18 cellular contexts compared by ENCODE assay signal in genomic region chr21:41086551-41086950, GRCh38.
A peak's percentile ranks its signal among the peaks of the same experiment; 100 is the strongest.
DNase-seq lines count a peak whose midpoint lies in the region; ATAC-seq lines count a peak whose summit lies in the region.
"Had no signal": no experiment of that assay in that cellular context is flagged by ENCODE, and none has a peak within 500 bp of the region (broad histone marks: within the 10 kb centered on the region; RNA-seq: fewer than 3 reads in every experiment).

No MANE protein-coding gene starts in this region.

- DNase-seq in D341Med (ENCODE audit: low spot score) (peak; percentile 80), DMS 273 treated with DMSO at 0.1 percent for 48 hours (lab: John Stamatoyannopoulos, UW) (peak; percentile 69), NCI-H69 (lab: John Stamatoyannopoulos, UW) (peak; percentile 97), mesendoderm (peak; percentile 60), hypothalamus (lab: John Stamatoyannopoulos, UW) (no peak)
- DNase-seq in activated effector memory CD4-positive, alpha-beta T cell treated with anti-CD3 and anti-CD28 coated beads, Interleukin-2, amount 50 U/mL, for 16 hours, result no peak
- DNase-seq: DMS153, GF-D8, MM.1S, NCI-H1092 treated with DMSO at 0.1 percent for 48 hours, NCI-H187, NCI-H2107, PC-3, SIG-M5 had no signal

- H3K9ac ChIP-seq in mesendoderm (ENCODE audit: low read length), result no peak overlapping the region

- H3K4me2 ChIP-seq in mesendoderm (ENCODE audit: low read length), result no peak overlapping the region
- H3K4me2 ChIP-seq: GM23338 had no signal

- H3K27ac ChIP-seq in mesendoderm (ENCODE audit: low read depth, low read length), result no peak overlapping the region
- H3K27ac ChIP-seq: RWPE1 had no signal

- no peak for ATAC-seq in GM21423 (IDR thresholded peaks at IDR 0.05; ENCODE audit: unreplicated experiment)
- ATAC-seq: GM23338, HCT116, PC-3 had no signal

- no peak overlapping the region for H3K23ac ChIP-seq in mesendoderm (ENCODE audit: low read length)

- no peak overlapping the region for H4K5ac ChIP-seq in mesendoderm (ENCODE audit: low read length)

- H3K4me1 ChIP-seq in mesendoderm (ENCODE audit: control insufficient read depth, low read depth, low read length), result no peaks in the 10 kb centered on the region

- H3K56ac ChIP-seq in mesendoderm (ENCODE audit: low read length), result no peak overlapping the region

- no peaks in the 10 kb centered on the region for H3K79me2 ChIP-seq in mesendoderm (ENCODE audit: control insufficient read depth, insufficient read depth, low read length)

- no peaks in the 10 kb centered on the region for H3K27me3 ChIP-seq in mesendoderm (ENCODE audit: insufficient read depth, low read length, poor library complexity)

- no peak overlapping the region for H3K18ac ChIP-seq in mesendoderm (ENCODE audit: low read length)

- no peak overlapping the region for H2AK5ac ChIP-seq in mesendoderm (ENCODE audit: low read length)

- H4K8ac ChIP-seq in mesendoderm (ENCODE audit: low read depth, low read length), result no peak overlapping the region

- H3K79me1 ChIP-seq in mesendoderm (ENCODE audit: low read length), result no peaks in the 10 kb centered on the region

- H2BK5ac ChIP-seq in mesendoderm (ENCODE audit: low read length), result no peak overlapping the region

- no peak overlapping the region for H2BK15ac ChIP-seq in mesendoderm (replicated peaks; ENCODE audit: low read depth)

- no peak overlapping the region for H3K4ac ChIP-seq in mesendoderm (ENCODE audit: low read depth, low read length)

- no CpG with 5 or more reads among the region's 5 CpGs for WGBS in mesendoderm (ENCODE audit: extremely low coverage, insufficient coverage, low lambda C conversion rate)

- H2BK120ac ChIP-seq in mesendoderm (ENCODE audit: low read depth, low read length), result no peak overlapping the region

- H3K4me3 ChIP-seq in mesendoderm (ENCODE audit: low read length), result no peak overlapping the region
- H3K4me3 ChIP-seq: GM23338 had no signal

- H3K36me3 ChIP-seq in mesendoderm (ENCODE audit: control insufficient read depth, insufficient read depth, low read length), result no peaks in the 10 kb centered on the region

Comparison
In these comparisons a context has a peak if more than half of its experiments do, and no peak if none do; other contexts are left out.
1. DNase-seq: peak in D341Med (single experiment), DMS 273 treated with DMSO at 0.1 percent for 48 hours (single experiment), NCI-H69 (single experiment) and mesendoderm (single experiment); none in hypothalamus (0 of 51) and activated effector memory CD4-positive, alpha-beta T cell treated with anti-CD3 and anti-CD28 coated beads, Interleukin-2, amount 50 U/mL, for 16 hours (single experiment).